ENCODE assay signal across 18 cellular contexts in the genomic region with DNA sequence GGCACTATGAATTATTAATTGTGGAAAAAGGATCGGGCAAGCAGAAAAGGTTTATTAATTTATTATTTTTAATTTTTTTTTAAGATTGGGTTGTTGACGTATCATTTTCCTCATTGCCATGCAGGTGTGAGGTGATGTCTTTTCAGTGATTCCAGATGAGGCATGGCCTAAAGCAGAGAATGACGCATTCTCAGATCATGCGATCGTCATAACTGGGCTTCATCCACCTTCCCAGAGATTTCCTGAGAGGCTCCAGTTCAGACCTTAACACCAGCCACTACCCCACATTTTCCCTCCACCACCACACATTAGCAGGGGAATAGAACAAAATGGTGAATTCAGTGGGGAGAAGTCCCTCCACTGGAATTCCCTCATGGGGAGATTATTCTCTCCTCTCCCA.
"Had no signal": no experiment of that assay in that cellular context is flagged by ENCODE, and none has a peak within 500 bp of the region (broad histone marks: within the 10 kb centered on the region; RNA-seq: fewer than 3 reads in every experiment).

No MANE protein-coding gene starts in this region.

- H3K4me3 ChIP-seq: ascending aorta, lung, spleen, testis, upper lobe of right lung had no signal

- H3K9me3 ChIP-seq: ascending aorta, spleen, testis, upper lobe of right lung had no signal

- DNase-seq: activated CD4-positive, CD25-positive, alpha-beta regulatory T cell treated with anti-CD3 and anti-CD28 coated beads, Interleukin-2, amount 50 U/mL, for 72 hours; activated CD8-positive, alpha-beta memory T cell treated with anti-CD3 and anti-CD28 coated beads for 24 hours; activated CD8-positive, alpha-beta memory T cell treated with anti-CD3 and anti-CD28 coated beads, Interleukin-2, amount 50 U/mL, for 48 hours; activated effector memory CD4-positive, alpha-beta T cell treated with anti-CD3 and anti-CD28 coated beads, Interleukin-2, amount 50 U/mL, for 16 hours; activated T-cell treated with anti-CD3 and anti-CD28 coated beads, Interleukin-2, amount 50 U/mL, for 72 hours; cerebellar nuclear complex; cortex of kidney; midbrain; spleen; stimulated activated CD4-positive, alpha-beta T cell treated with anti-CD3 and anti-CD28 coated beads, Interleukin-4, amount 100 ng/mL, for 4 hours; testis; upper lobe of right lung had no signal

- H3K27ac ChIP-seq: ascending aorta, parathyroid adenoma, spleen, testis, upper lobe of right lung, VCaP had no signal

- ATAC-seq: activated T-cell treated with anti-CD3 and anti-CD28 coated beads, Interleukin-2, amount 50 U/mL, for 72 hours; esophagus mucosa; stimulated activated memory B cell treated with anti-CD40 and anti-IgM and Interleukin-4, amounts not matched to agents 10 μg/mL and 1 μg/mL and 100 μg/mL, for 72 hours had no signal

- H3K9ac ChIP-seq: parathyroid adenoma had no signal

- H3K27me3 ChIP-seq: ascending aorta, spleen, testis, upper lobe of right lung had no signal

- H3K79me2 ChIP-seq: parathyroid adenoma had no signal

- H3K36me3 ChIP-seq: ascending aorta, spleen, upper lobe of right lung had no signal

- H2AFZ ChIP-seq: parathyroid adenoma had no signal

- H3K4me1 ChIP-seq: ascending aorta, parathyroid adenoma, spleen, testis, upper lobe of right lung had no signal
